Comparison of ENCODE assay signal across 8 cellular contexts in genomic region chr1:6784560-6785317, GRCh38. TPM values are rescaled to one million over a fixed set of nuclear protein-coding genes. Genes with fewer than 3 reads are reported as not detected.
DNase-seq lines count a peak whose midpoint lies in the region; ATAC-seq lines count a peak whose summit lies in the region.

No MANE protein-coding gene starts in this region.

- H2BK12ac ChIP-seq in mesenchymal stem cell (ENCODE audit: low read length in 2 of 2), result peak overlapping the region in 1 of 2 experiments; percentile 90

- peak overlapping the region; percentile 91 for H2BK15ac ChIP-seq in mesenchymal stem cell (ENCODE audit: low read depth, poor library complexity, severe bottlenecking)

- in situ Hi-C loops in Caki2 (cut with HindIII; ENCODE audit: low pct_unique_long_range_greater_than_20kb, low sequenced_read_pairs), result no loop called here

- ATAC-seq in GM21423 (IDR thresholded peaks at IDR 0.05; ENCODE audit: unreplicated experiment), result peak; percentile 72

- H3K4me3 ChIP-seq in HUES48 (ENCODE audit: low read depth, low read length), result peak overlapping the region; percentile 96
- peak overlapping the region; percentile 58 for H3K4me3 ChIP-seq in NT2/D1 (ENCODE audit: insufficient read length, low read depth)
- H3K4me3 ChIP-seq in endocrine pancreas (ENCODE audit: control insufficient read depth, insufficient read depth, low read length), result no peak overlapping the region
- peak overlapping the region; percentile 84 to 89 for H3K4me3 ChIP-seq in mesenchymal stem cell (ENCODE audit: insufficient read depth in 1 of 2, low read depth in 1 of 2, low read length in 2 of 2)

- no peak overlapping the region for H4K8ac ChIP-seq in mesenchymal stem cell (ENCODE audit: low read length)

- H2BK5ac ChIP-seq in mesenchymal stem cell (ENCODE audit: low read depth, low read length, poor library complexity, severe bottlenecking), result peak overlapping the region; percentile 98

- peak overlapping the region; percentile 90 for H4K91ac ChIP-seq in mesenchymal stem cell (ENCODE audit: low read length)

- DNase-seq in Caki2 (ENCODE audit: low read depth) (peak; percentile 100), NT2/D1 (ENCODE audit: low read depth, low spot score) (peak; percentile 98), mesenchymal stem cell (peak; percentile 100)
- DNase-seq in activated CD8-positive, alpha-beta memory T cell treated with anti-CD3 and anti-CD28 coated beads, Interleukin-2, amount 50 U/mL, for 24 hours (ENCODE audit: extremely low read depth), result peak; percentile 100
- DNase-seq in stimulated activated CD8-positive, alpha-beta memory T cell treated with anti-CD3 and anti-CD28 coated beads, Interleukin-12 subunit alpha, Interleukin-12 subunit beta, amount 100 ng/mL, for 24 hours (ENCODE audit: extremely low read depth), result peak; percentile 98

- peak overlapping the region; percentile 97 for H2AFZ ChIP-seq in mesenchymal stem cell (ENCODE audit: low read depth, low read length)

- H3K9me3 ChIP-seq in HUES48 (ENCODE audit: control insufficient read depth, insufficient read depth, low read length), result no peaks in the 10 kb centered on the region
- H3K9me3 ChIP-seq in NT2/D1 (ENCODE audit: insufficient read depth, low read length), result no peaks in the 10 kb centered on the region
- H3K9me3 ChIP-seq in endocrine pancreas (ENCODE audit: control insufficient read depth, low read length), result no peaks in the 10 kb centered on the region
- no peaks in the 10 kb centered on the region for H3K9me3 ChIP-seq in mesenchymal stem cell (ENCODE audit: control insufficient read depth, low read length)

- H3K18ac ChIP-seq in mesenchymal stem cell (ENCODE audit: low read depth in 1 of 2, low read length in 2 of 2), result peak overlapping the region; percentile 86 to 97

- WGBS in mesenchymal stem cell, result 1% methylated on average over 63 of the region's 79 CpGs

- H3K9ac ChIP-seq in HUES48 (ENCODE audit: low read depth, low read length) (peak overlapping the region; percentile 90), NT2/D1 (ENCODE audit: insufficient read length, low read depth) (peak overlapping the region; percentile 88), endocrine pancreas (ENCODE audit: control insufficient read depth, insufficient read depth, low read length) (peak overlapping the region; percentile 91), mesenchymal stem cell (ENCODE audit: low read length) (peak overlapping the region; percentile 96)

- H3K36me3 ChIP-seq in HUES48 (ENCODE audit: control insufficient read depth, insufficient read depth, low read length) (peaks cover 5% of the 10 kb centered on the region; the same call in 1 of the 2 replicates), NT2/D1 (ENCODE audit: insufficient read depth, insufficient read length, low read length) (peaks cover 10% of the 10 kb centered on the region), endocrine pancreas (ENCODE audit: control insufficient read depth, insufficient read depth, low read length) (no peaks in the 10 kb centered on the region), mesenchymal stem cell (ENCODE audit: control insufficient read depth in 1 of 2, insufficient read depth in 2 of 2, low read depth in 1 of 2, low read length in 2 of 2) (no peaks in the 10 kb centered on the region)

- peak overlapping the region; percentile 84 for H2BK120ac ChIP-seq in mesenchymal stem cell (ENCODE audit: low read depth, low read length)

- no peaks in the 10 kb centered on the region for H3K27me3 ChIP-seq in HUES48 (ENCODE audit: control insufficient read depth, insufficient read depth, low read length)
- H3K27me3 ChIP-seq in NT2/D1 (ENCODE audit: insufficient read depth, insufficient read length), result no peaks in the 10 kb centered on the region
- H3K27me3 ChIP-seq in endocrine pancreas (ENCODE audit: control insufficient read depth, insufficient read depth, low read length), result no peaks in the 10 kb centered on the region
- H3K27me3 ChIP-seq in mesenchymal stem cell (ENCODE audit: control insufficient read depth in 1 of 2, insufficient read depth in 1 of 2, low read length in 2 of 2), result no peaks in the 10 kb centered on the region

- H3K27ac ChIP-seq in HUES48 (ENCODE audit: low read depth, low read length), result peak overlapping the region; percentile 99
- peak overlapping the region; percentile 68 for H3K27ac ChIP-seq in mesenchymal stem cell (ENCODE audit: low read length, poor library complexity, severe bottlenecking)

- H3K23ac ChIP-seq in mesenchymal stem cell (ENCODE audit: low read length in 2 of 2), result no peak overlapping the region

- peak overlapping the region in 1 of 2 experiments; percentile 86 for H3K4ac ChIP-seq in mesenchymal stem cell (ENCODE audit: low read depth in 1 of 2, low read length in 2 of 2)

- H3K4me1 ChIP-seq in HUES48 (ENCODE audit: control insufficient read depth, insufficient read depth, low read length) (peaks cover 34% of the 10 kb centered on the region; the same call in 1 of the 2 replicates), NT2/D1 (ENCODE audit: insufficient read depth, insufficient read length) (no peaks in the 10 kb centered on the region), endocrine pancreas (ENCODE audit: control insufficient read depth, insufficient read depth, low read length) (peaks cover 4% of the 10 kb centered on the region), mesenchymal stem cell (ENCODE audit: control insufficient read depth, insufficient read depth, low read depth, low read length) (peaks cover 7% of the 10 kb centered on the region)

- H3K4me2 ChIP-seq in mesenchymal stem cell (ENCODE audit: low read length, poor library complexity, severe bottlenecking), result peak overlapping the region; percentile 83

- no peak overlapping the region for H3K14ac ChIP-seq in mesenchymal stem cell (ENCODE audit: low read length in 2 of 2)

- no peak overlapping the region for H2AK5ac ChIP-seq in mesenchymal stem cell (ENCODE audit: low read length, severe bottlenecking)

- peaks cover 7% of the 10 kb centered on the region for H3K79me1 ChIP-seq in mesenchymal stem cell (replicated peaks; ENCODE audit: low read length, poor library complexity, severe bottlenecking)

RNA-seq across cellular contexts. Expression of gene CAMTA1, which starts 0.5 kb away (rescaled TPM):
- 102 and 152 TPM in 2 replicates for total RNA-seq in Caki2 (2014; rRNA removed; shearing (Covaris generic); ENCODE audit: low replicate concordance)
- polyA plus RNA-seq in mesenchymal stem cell (2013, experiment 1 of 2), result 177 TPM
- 183 TPM for polyA plus RNA-seq in mesenchymal stem cell (2013, experiment 2 of 2)
